Comparison of ENCODE assay signal across 8 cellular contexts in genomic region chr2:24919100-24919976, GRCh38. TPM values are rescaled to one million over a fixed set of nuclear protein-coding genes. Genes with fewer than 3 reads are reported as not detected.
DNase-seq lines count a peak whose midpoint lies in the region; ATAC-seq, FAIRE-seq and TF ChIP-seq lines count a peak whose summit lies in the region.

No MANE protein-coding gene starts in this region.

- H3K9ac ChIP-seq in IMR-90 (ENCODE audit: low read depth, low read length) = peak overlapping the region; percentile 82

- peak; percentile 35 for DNase-seq in D721Med (ENCODE audit: insufficient read length, low spot score)
- DNase-seq in IMR-90 = peak; percentile 12
- DNase-seq in activated B cell treated with CpG ODN at 0.5 μM for 24 hours = no peak
- no peak for DNase-seq in chondrocyte (ENCODE audit: low spot score)
- DNase-seq in lower lobe of right lung = no peak
- DNase-seq in stimulated activated CD8-positive, alpha-beta memory T cell treated with anti-CD3 and anti-CD28 coated beads, Interleukin-4, amount 100 ng/mL, for 48 hours = peak; percentile 76

- H3K4me3 Mint-ChIP-seq in activated B cell treated with CpG ODN at 0.5 μM for 24 hours = peak overlapping the region; percentile 88
- H3K4me3 Mint-ChIP-seq in chondrocyte (ENCODE audit: unreplicated experiment) = peak overlapping the region; percentile 80

- no peak overlapping the region for H2BK20ac ChIP-seq in IMR-90 (ENCODE audit: low read depth, low read length)

- peak overlapping the region; percentile 68 for H3K4me3 ChIP-seq in IMR-90 (ENCODE audit: insufficient read depth, low read depth, low read length)
- peak overlapping the region; percentile 69 for H3K4me3 ChIP-seq in lower lobe of right lung

- peak; percentile 6 for ATAC-seq in GM21447 (IDR thresholded peaks at IDR 0.05; ENCODE audit: unreplicated experiment)
- ATAC-seq in IMR-90 (ENCODE audit: low read depth) = peak; percentile 58
- ATAC-seq in activated B cell treated with CpG ODN at 0.5 μM for 24 hours (ENCODE audit: low read depth) = peak; percentile 15
- ATAC-seq in lower lobe of right lung = peak; percentile 10 to 32
- ATAC-seq in GM19328 (IDR thresholded peaks at IDR 0.05; ENCODE audit: unreplicated experiment) = no peak

- intact Hi-C loops in IMR-90 (cut with micrococcal nuclease) = no loop called here
- intact Hi-C loops in activated B cell treated with CpG ODN at 0.5 μM for 24 hours (cut with micrococcal nuclease) = no loop called here
- intact Hi-C loops in lower lobe of right lung (cut with DNase I) = no loop called here

- H3K4me1 Mint-ChIP-seq in activated B cell treated with CpG ODN at 0.5 μM for 24 hours = peaks cover 24% of the 10 kb centered on the region
- peaks cover 48% of the 10 kb centered on the region for H3K4me1 Mint-ChIP-seq in chondrocyte (ENCODE audit: low read depth)

- BruUV-seq in IMR-90 (replicated peaks; lab: Mats Ljungman, UMichigan) = TSS peak; percentile 62

- TF ChIP-seq CTCF in D721Med (IDR thresholded peaks at IDR 0.05; ENCODE audit: insufficient read depth, missing control alignments) (no peak), IMR-90 (conservative IDR thresholded peaks at IDR 0.05; ENCODE audit: low read depth, low read length) (no peak), activated B cell treated with CpG ODN at 0.5 μM for 24 hours (IDR thresholded peaks at IDR 0.05) (no peak), chondrocyte (IDR thresholded peaks at IDR 0.05) (no peak), lower lobe of right lung (IDR thresholded peaks at IDR 0.05) (no peak)

- peak overlapping the region; percentile 21 for H2AK9ac ChIP-seq in IMR-90 (replicated peaks; ENCODE audit: low read depth, low read length, poor library complexity)

- H3K27me3 Mint-ChIP-seq in activated B cell treated with CpG ODN at 0.5 μM for 24 hours = no peaks in the 10 kb centered on the region
- no peaks in the 10 kb centered on the region for H3K27me3 Mint-ChIP-seq in chondrocyte (ENCODE audit: low read depth)

- H3K36me3 Mint-ChIP-seq in activated B cell treated with CpG ODN at 0.5 μM for 24 hours (ENCODE audit: low read depth) (no peaks in the 10 kb centered on the region), chondrocyte (ENCODE audit: low read depth) (peaks cover 2% of the 10 kb centered on the region)

- CTCF ChIA-PET in IMR-90 (lab: Yijun Ruan, JAX) (no interaction called here), activated B cell treated with CpG ODN at 0.5 μM for 24 hours (lab: Charles Lee) (no interaction called here)

- POLR2A ChIA-PET in IMR-90 (lab: Charles Lee; ENCODE audit: unreplicated experiment) (no interaction called here), activated B cell treated with CpG ODN at 0.5 μM for 24 hours (lab: Charles Lee) (interaction anchor here (0.6 to 1.0 kb wide), 2 partner anchors 33 to 444 kb away, joined by 3 to 5 read pairs; no protein-coding TSS in a partner anchor)

- H4K91ac ChIP-seq in IMR-90 (ENCODE audit: insufficient read depth, low read depth, low read length) = 0 out of 2 replicates have a peak overlapping the region, but pooled peaks have one; percentile 15

- H2AK5ac ChIP-seq in IMR-90 (ENCODE audit: low read depth, low read length) = peak overlapping the region; percentile 77; the same call in 1 of the 2 replicates

- peaks cover 10% of the 10 kb centered on the region for H4K20me1 ChIP-seq in IMR-90 (ENCODE audit: insufficient read depth, low read length)

- H2BK5ac ChIP-seq in IMR-90 (ENCODE audit: low read depth, low read length, poor library complexity, severe bottlenecking) = peak overlapping the region; percentile 8

- peaks cover 22% of the 10 kb centered on the region; the same call in 1 of the 2 replicates for H3K4me1 ChIP-seq in IMR-90 (ENCODE audit: control insufficient read depth, insufficient read depth, low read length)
- H3K4me1 ChIP-seq in lower lobe of right lung = peaks cover 14% of the 10 kb centered on the region

- peak overlapping the region; percentile 20 to 47; a peak in 1 of 4 replicates for H4K8ac ChIP-seq in IMR-90 (ENCODE audit: low read depth in 2 of 2, low read length in 2 of 2)

- H3K27me3 ChIP-seq in IMR-90 (ENCODE audit: control insufficient read depth, insufficient read depth, low read length) (no peaks in the 10 kb centered on the region), lower lobe of right lung (ENCODE audit: low read depth) (no peaks in the 10 kb centered on the region)

- H2AFZ ChIP-seq in IMR-90 (replicated peaks; ENCODE audit: low read length, poor library complexity) = peak overlapping the region; percentile 85

- peak overlapping the region; percentile 0 for H4K5ac ChIP-seq in IMR-90 (ENCODE audit: low read depth, low read length)

- H3K27ac Mint-ChIP-seq in activated B cell treated with CpG ODN at 0.5 μM for 24 hours (peak overlapping the region; percentile 82), chondrocyte (ENCODE audit: unreplicated experiment) (peak overlapping the region; percentile 67)

- H3K36me3 ChIP-seq in IMR-90 (ENCODE audit: control insufficient read depth, insufficient read depth, low read length) = peaks cover 14% of the 10 kb centered on the region; the same call in 1 of the 2 replicates
- H3K36me3 ChIP-seq in lower lobe of right lung = no peaks in the 10 kb centered on the region

- H3K27ac ChIP-seq in IMR-90 (ENCODE audit: insufficient read depth, low read length) = peak overlapping the region; percentile 21
- peak overlapping the region; percentile 65 for H3K27ac ChIP-seq in lower lobe of right lung

- H2BK120ac ChIP-seq in IMR-90 (ENCODE audit: low read depth, low read length) = no peak overlapping the region

- 17% methylated on average over 17 of the region's 67 CpGs; no CpG with 5 or more reads in 1 of the 2 experiments for WGBS in IMR-90 (ENCODE audit: extremely low coverage in 2 of 2, insufficient read length in 1 of 2), 2 experiments

- H2BK15ac ChIP-seq in IMR-90 (ENCODE audit: low read depth, low read length) = no peak overlapping the region

- FAIRE-seq in D721Med (lab: Jason Lieb, UNC) = no peak

- H3K4ac ChIP-seq in IMR-90 (ENCODE audit: low read depth, low read length) = peak overlapping the region; percentile 54

- dilution Hi-C loops in IMR-90 (cut with HindIII; ENCODE audit: low sequenced_read_pairs, unreplicated experiment) = no loop called here

- peak overlapping the region; percentile 44 for H3K4me2 ChIP-seq in IMR-90 (ENCODE audit: low read depth, low read length)

- peak overlapping the region; percentile 24; the same call in 1 of the 2 replicates for H3K56ac ChIP-seq in IMR-90 (ENCODE audit: extremely low read depth, insufficient read depth, low read length)

- peaks cover 3% of the 10 kb centered on the region; the same call in 1 of the 2 replicates for H3K9me1 ChIP-seq in IMR-90 (ENCODE audit: insufficient read depth, low read length)

- H3K18ac ChIP-seq in IMR-90 (ENCODE audit: low read depth, low read length) = peak overlapping the region; percentile 0; the same call in 1 of the 2 replicates

- TF ChIP-seq POLR2A in IMR-90 (IDR thresholded peaks at IDR 0.05; ENCODE audit: low read depth, low read length) = no peak

- no peaks in the 10 kb centered on the region for H3K9me3 Mint-ChIP-seq in activated B cell treated with CpG ODN at 0.5 μM for 24 hours
- no peaks in the 10 kb centered on the region for H3K9me3 Mint-ChIP-seq in chondrocyte (ENCODE audit: low read depth)

- in situ Hi-C loops in IMR-90 (cut with MboI; ENCODE audit: low sequenced_read_pairs) = no loop called here

- H3K9me3 ChIP-seq in IMR-90 (ENCODE audit: control insufficient read depth, insufficient read depth, low read length) = no peaks in the 10 kb centered on the region
- H3K9me3 ChIP-seq in lower lobe of right lung = no peaks in the 10 kb centered on the region

- H3K79me1 ChIP-seq in IMR-90 (ENCODE audit: low read depth in 1 of 2, low read length in 2 of 2) = peaks cover 3 to 37% of the 10 kb centered on the region in 2 experiments; a peak in 3 of 4 replicates

- no peak for TF ChIP-seq RAD21 in IMR-90 (IDR thresholded peaks at IDR 0.05; ENCODE audit: low read length)

- H3K23ac ChIP-seq in IMR-90 (ENCODE audit: low read depth, low read length) = peak overlapping the region; percentile 10; the same call in 1 of the 2 replicates

- peak overlapping the region; percentile 6 for H3K14ac ChIP-seq in IMR-90 (replicated peaks; ENCODE audit: low read depth, low read length)

TF ChIP-seq in IMR-90, 13 proteins besides CTCF, POLR2A, EP300 and RAD21 (continues in another document):
- TF ChIP-seq FOS (IDR thresholded peaks at IDR 0.05; ENCODE audit: low read depth, low read length) (no peak), CEBPB (IDR thresholded peaks at IDR 0.05; ENCODE audit: low read depth, low read length) (no peak), NFE2L2 (IDR thresholded peaks at IDR 0.05; ENCODE audit: low read depth, low read length) (no peak), RCOR1 (IDR thresholded peaks at IDR 0.05; ENCODE audit: insufficient replicate concordance, low read length) (no peak), MAFK (IDR thresholded peaks at IDR 0.05; ENCODE audit: low read depth, low read length) (no peak), ELK1 (IDR thresholded peaks at IDR 0.05; ENCODE audit: borderline replicate concordance, low read depth, low read length) (no peak), MXI1 (IDR thresholded peaks at IDR 0.05; ENCODE audit: borderline replicate concordance, low read depth, low read length) (no peak), MAZ (IDR thresholded peaks at IDR 0.05; ENCODE audit: borderline replicate concordance, low read depth, low read length) (no peak), BHLHE40 (IDR thresholded peaks at IDR 0.05; ENCODE audit: low read depth, low read length) (no peak)

RNA-seq across cellular contexts. Expression of gene ADCY3, which starts 0.7 kb away (rescaled TPM):
- total RNA-seq in IMR-90 (2012; rRNA removed) = 16.4 and 17.4 TPM in 2 replicates
- 46.1 and 50.4 TPM in 2 replicates for polyA plus RNA-seq in IMR-90 (2012; rRNA removed)
- polyA plus RNA-seq in IMR-90 (2012; cell fraction: cytosol; rRNA removed) = 52.5 and 55.2 TPM in 2 replicates
- 83.7 and 123 TPM in 2 replicates for polyA plus RNA-seq in IMR-90 (2012; cell fraction: nucleus; rRNA removed; ENCODE audit: low replicate concordance)
- total RNA-seq in activated B cell treated with CpG ODN at 0.5 μM for 24 hours = 99.9 and 126 TPM in 2 replicates
- 57.5 to 69.3 TPM (median 62.6 TPM) in 3 replicates for total RNA-seq in chondrocyte
- 36.1 TPM for total RNA-seq in lower lobe of right lung

RNA-seq across cellular contexts. Expression of gene DNAJC27, which starts 52.4 kb away (rescaled TPM):
- total RNA-seq in IMR-90 (2012; rRNA removed) (2.0 and 2.8 TPM in 2 replicates), activated B cell treated with CpG ODN at 0.5 μM for 24 hours (9.0 and 9.7 TPM in 2 replicates), chondrocyte (3.8 to 4.9 TPM (median 4.0 TPM) in 3 replicates), lower lobe of right lung (5.0 TPM)
- polyA plus RNA-seq in IMR-90 (2012; rRNA removed) = 1.3 and 1.6 TPM in 2 replicates
- 0.29 and 0.40 TPM in 2 replicates for polyA plus RNA-seq in IMR-90 (2012; cell fraction: cytosol; rRNA removed)
- polyA plus RNA-seq in IMR-90 (2012; cell fraction: nucleus; rRNA removed; ENCODE audit: low replicate concordance) = 0.67 and 4.9 TPM in 2 replicates

Comparison
In these comparisons a context has a peak if more than half of its experiments do, and no peak if none do; other contexts are left out.
1. DNase-seq: peak in D721Med (single experiment), IMR-90 (single experiment) and stimulated activated CD8-positive, alpha-beta memory T cell treated with anti-CD3 and anti-CD28 coated beads, Interleukin-4, amount 100 ng/mL, for 48 hours (single experiment); none in activated B cell treated with CpG ODN at 0.5 μM for 24 hours (single experiment), chondrocyte (single experiment) and lower lobe of right lung (single experiment).